Comparison of ENCODE assay signal across 11 cellular contexts in the genomic region with DNA sequence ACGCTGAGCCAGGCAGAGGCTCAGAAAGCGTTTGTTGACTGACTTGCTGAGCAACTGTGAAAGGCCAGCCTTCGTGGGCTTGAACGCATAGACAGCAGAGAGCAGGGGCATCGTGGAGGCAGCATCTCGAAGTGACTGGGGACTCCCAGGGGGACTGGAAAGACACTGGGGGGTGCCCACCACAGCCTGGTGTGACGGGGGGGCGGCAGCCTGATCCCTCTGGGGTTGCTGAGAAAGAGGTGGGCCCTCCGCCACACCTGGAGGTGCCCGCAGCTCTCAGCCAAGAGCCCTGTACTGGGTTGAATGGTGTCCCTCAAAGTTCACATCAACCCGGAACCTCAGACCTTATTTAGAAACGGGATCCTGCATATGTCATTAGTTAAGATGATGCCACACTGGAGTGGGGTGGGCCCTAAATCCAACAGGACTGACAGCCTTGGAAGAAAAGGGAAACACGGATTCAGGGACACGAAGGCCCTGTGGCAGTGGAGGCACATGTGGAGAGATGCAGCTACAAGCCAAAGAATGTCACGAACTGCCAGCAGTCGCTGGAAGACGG.
DNase-seq lines count a peak whose midpoint lies in the region; ATAC-seq, FAIRE-seq and TF ChIP-seq lines count a peak whose summit lies in the region.
"Had no signal": no experiment of that assay in that cellular context is flagged by ENCODE, and none has a peak within 500 bp of the region (broad histone marks: within the 10 kb centered on the region; RNA-seq: fewer than 3 reads in every experiment).

No MANE protein-coding gene starts in this region.

- no peak overlapping the region for H3K4ac ChIP-seq in H1 (replicated peaks; ENCODE audit: insufficient read length, low read depth, low read length)

- H4K20me1 ChIP-seq in H1 (replicated peaks in 1 of 2; ENCODE audit: control insufficient read depth in 1 of 2, insufficient read depth in 2 of 2, low read length in 2 of 2) (peaks cover 12 to 14% of the 10 kb centered on the region in 2 experiments), PC-9 (ENCODE audit: insufficient read depth) (peaks cover 70% of the 10 kb centered on the region)

- peaks cover 41% of the 10 kb centered on the region for H3K4me1 Mint-ChIP-seq in nephron
- H3K4me1 Mint-ChIP-seq in stimulated activated naive CD8-positive, alpha-beta T cell treated with anti-CD3 and anti-CD28 coated beads, Interleukin-15, amount 100 ng/mL, for 72 hours = no peaks in the 10 kb centered on the region

- no peaks in the 10 kb centered on the region for H3K23me2 ChIP-seq in H1 (ENCODE audit: low read depth, low read length)

- H3K79me1 ChIP-seq in H1 (ENCODE audit: low read depth, low read length) = no peaks in the 10 kb centered on the region; the same call in 1 of the 2 replicates

- CTCF ChIA-PET in H1 (lab: Charles Lee; ENCODE audit: partially characterized antibody) (interaction anchor here (0.8 to 3.5 kb wide), 12 partner anchors 9 to 348 kb away, joined by 3 to 11 read pairs (median 3); no protein-coding TSS in a partner anchor), PC-9 (lab: Charles Lee) (no interaction called here)

- H3K23ac ChIP-seq in H1 (ENCODE audit: insufficient read length) = no peak overlapping the region

- H3K9me3 Mint-ChIP-seq in nephron = no peaks in the 10 kb centered on the region
- no peaks in the 10 kb centered on the region for H3K9me3 Mint-ChIP-seq in stimulated activated naive CD8-positive, alpha-beta T cell treated with anti-CD3 and anti-CD28 coated beads, Interleukin-15, amount 100 ng/mL, for 72 hours
- H3K9me3 Mint-ChIP-seq: activated B cell treated with CpG ODN at 0.5 μM for 24 hours had no signal

- H2BK120ac ChIP-seq in H1 (replicated peaks; ENCODE audit: low read depth, low read length) = no peak overlapping the region

- H2AK5ac ChIP-seq in H1 (ENCODE audit: low read depth, low read length) = no peak overlapping the region

- no peak overlapping the region for H2BK20ac ChIP-seq in H1 (ENCODE audit: low read length)

- no TSS peak for BruUV-seq in PC-9 (replicated peaks; lab: Mats Ljungman, UMichigan)

- FAIRE-seq in H1 (lab: Jason Lieb, UNC) = no peak
- FAIRE-seq: D721Med had no signal

- H3K56ac ChIP-seq in H1 (replicated peaks; ENCODE audit: insufficient read length, low read depth, low read length) = no peak overlapping the region

- no peak for TF ChIP-seq RAD21 in H1 (IDR thresholded peaks at IDR 0.05 in 1 of 2, conservative IDR thresholded peaks at IDR 0.05 in 1 of 2; ENCODE audit: low read depth in 2 of 2, low read length in 2 of 2)

- H3K14ac ChIP-seq in H1 (ENCODE audit: insufficient read length) = no peak overlapping the region

- H3F3A ChIP-seq in PC-9 (ENCODE audit: insufficient read depth, low read depth) = peaks cover 59% of the 10 kb centered on the region; the same call in 1 of the 2 replicates

- TF ChIP-seq CTCF in RWPE2 (IDR thresholded peaks at IDR 0.05; ENCODE audit: poor library complexity, severe bottlenecking) (no peak), H1 (IDR thresholded peaks at IDR 0.05; ENCODE audit: control extremely low read depth in 1 of 3, insufficient read depth in 1 of 3, low read depth in 1 of 3, low read length in 3 of 3) (no peak), nephron (IDR thresholded peaks at IDR 0.05; ENCODE audit: unreplicated experiment in 3 of 3) (no peak), tibial artery (IDR thresholded peaks at IDR 0.05) (no peak), PC-9 (conservative IDR thresholded peaks at IDR 0.05) (no peak)

- H4K8ac ChIP-seq in H1 (ENCODE audit: extremely low read depth, insufficient read depth, low read length) = peak overlapping the region; percentile 19; the same call in 1 of the 2 replicates

- no peak overlapping the region for H3K9ac ChIP-seq in H1 (replicated peaks in 1 of 4; ENCODE audit: extremely low read depth in 1 of 4, low read depth in 3 of 4, low read length in 3 of 4)

- H2AFZ ChIP-seq in H1 (ENCODE audit: low read length) = no peak overlapping the region
- no peak overlapping the region for H2AFZ ChIP-seq in PC-9

- no peaks in the 10 kb centered on the region for H3K9me3 ChIP-seq in RWPE2 (ENCODE audit: severe bottlenecking)
- no peaks in the 10 kb centered on the region for H3K9me3 ChIP-seq in H1 (ENCODE audit: insufficient read depth in 2 of 2, low read depth in 1 of 2, low read length in 1 of 2)
- H3K9me3 ChIP-seq in tibial artery = no peaks in the 10 kb centered on the region
- no peaks in the 10 kb centered on the region for H3K9me3 ChIP-seq in PC-9 (ENCODE audit: insufficient read depth, low read depth)

- H3K4me2 ChIP-seq in H1 (ENCODE audit: insufficient read depth in 1 of 2, low read depth in 2 of 2, low read length in 2 of 2) (no peak overlapping the region), PC-9 (no peak overlapping the region)

- H3K36me3 ChIP-seq in RWPE2 (ENCODE audit: low read depth) (peaks cover 98% of the 10 kb centered on the region), H1 (ENCODE audit: control insufficient read depth in 2 of 4, insufficient read depth in 4 of 4, low read length in 3 of 4) (peaks cover 3 to 9% (median 4%) of the 10 kb centered on the region in 4 experiments; a peak in 5 of 8 replicates), tibial artery (peaks cover 16 to 74% (median 60%) of the 10 kb centered on the region in 3 donors), PC-9 (ENCODE audit: low read depth) (peaks cover 43% of the 10 kb centered on the region)

- DNase-seq in RWPE2 (ENCODE audit: low spot score) (no peak), H1 (ENCODE audit: low read depth in 1 of 2, low spot score in 2 of 2) (no peak), tibial artery (no peak), PC-9 (no peak), NCI-H526 (lab: John Stamatoyannopoulos, UW) (no peak)
- DNase-seq in stimulated activated naive CD8-positive, alpha-beta T cell treated with anti-CD3 and anti-CD28 coated beads, Interleukin-15, amount 100 ng/mL, for 72 hours = no peak
- DNase-seq: activated B cell treated with CpG ODN at 0.5 μM for 24 hours, NCI-H2171 treated with DMSO at 0.1 percent for 48 hours had no signal

- H3K4me1 ChIP-seq in RWPE2 (ENCODE audit: insufficient read depth, poor library complexity, severe bottlenecking) (peaks cover 35% of the 10 kb centered on the region), H1 (replicated peaks in 1 of 4; ENCODE audit: control insufficient read depth in 3 of 4, insufficient read depth in 4 of 4, low read length in 3 of 4) (no peaks in the 10 kb centered on the region), tibial artery (peaks cover 17 to 51% (median 46%) of the 10 kb centered on the region in 4 donors), PC-9 (replicated peaks; ENCODE audit: insufficient read depth) (peaks cover 35% of the 10 kb centered on the region)

- H3K79me2 ChIP-seq in H1 (ENCODE audit: control insufficient read depth in 1 of 2, insufficient read depth in 2 of 2, low read length in 2 of 2) (no peaks in the 10 kb centered on the region), PC-9 (ENCODE audit: low read depth) (peaks cover 79% of the 10 kb centered on the region)

- H4K91ac ChIP-seq in H1 (replicated peaks; ENCODE audit: insufficient read length, low read length) = no peak overlapping the region

- no peaks in the 10 kb centered on the region for H3K9me2 ChIP-seq in PC-9 (ENCODE audit: insufficient read depth)

- H3K27ac ChIP-seq in RWPE2 (ENCODE audit: poor library complexity, severe bottlenecking) (peak overlapping the region; percentile 99), H1 (ENCODE audit: low read depth, low read length) (no peak overlapping the region), tibial artery (peak overlapping the region; percentile 77 to 86), PC-9 (no peak overlapping the region)

- H3K4me3 ChIP-seq in RWPE2 (ENCODE audit: severe bottlenecking) = no peak overlapping the region
- H3K4me3 ChIP-seq in H1 (ENCODE audit: extremely low read depth in 1 of 4, insufficient read depth in 2 of 4, low read depth in 3 of 4, low read length in 4 of 4) = no peak overlapping the region
- no peak overlapping the region for H3K4me3 ChIP-seq in tibial artery
- H3K4me3 ChIP-seq in PC-9 = no peak overlapping the region

- intact Hi-C loops in tibial artery (cut with DNase I; ENCODE audit: low total_unique reads) = no loop called here
- intact Hi-C loops in PC-9 (cut with micrococcal nuclease; ENCODE audit: unreplicated experiment) = no loop called here

- ATAC-seq in RWPE2 (ENCODE audit: low read depth) = no peak
- ATAC-seq in esophagus mucosa = no peak
- no peak for ATAC-seq in stimulated activated naive CD8-positive, alpha-beta T cell treated with anti-CD3 and anti-CD28 coated beads, Interleukin-15, amount 100 ng/mL, for 72 hours

- TF ChIP-seq POLR2A in H1 (IDR thresholded peaks at IDR 0.05; ENCODE audit: control extremely low read depth in 1 of 2, low read depth in 2 of 2, low read length in 2 of 2) = no peak

- H2BK12ac ChIP-seq in H1 (ENCODE audit: low read depth, low read length) = no peak overlapping the region

- no peak overlapping the region for H4K5ac ChIP-seq in H1 (ENCODE audit: insufficient read length, low read depth, low read length)

- WGBS in H1 (ENCODE audit: extremely low coverage in 1 of 2, insufficient coverage in 1 of 2, insufficient read length in 1 of 2, insufficient replicate concordance in 2 of 2, low coverage in 1 of 2, low lambda C conversion rate in 2 of 2, missing lambda C conversion rate in 1 of 2), 2 experiments = 93% methylated on average over 17 of the region's 17 CpGs; no CpG with 5 or more reads in 1 of the 2 experiments

- H3K18ac ChIP-seq in H1 (ENCODE audit: extremely low read depth, low read length) = no peak overlapping the region

- peaks cover 46% of the 10 kb centered on the region for H3K36me3 Mint-ChIP-seq in nephron (ENCODE audit: low read depth)

- POLR2A ChIA-PET in H1 (lab: Charles Lee; ENCODE audit: partially characterized antibody) (interaction anchor here (2.5 kb wide), 1 partner anchor 14 kb away, joined by 9 read pairs; no protein-coding TSS in a partner anchor), PC-9 (lab: Charles Lee; ENCODE audit: unreplicated experiment) (interaction anchor here (0.5 kb wide), 1 partner anchor 10 kb away, joined by 4 read pairs; no protein-coding TSS in a partner anchor)

- TF ChIP-seq EP300 in H1 (IDR thresholded peaks at IDR 0.05; ENCODE audit: borderline replicate concordance in 1 of 2, low read depth in 2 of 2, low read length in 2 of 2) = no peak

- H3K27ac Mint-ChIP-seq in nephron = peak overlapping the region; percentile 73 to 94 (median 88)
- H3K27ac Mint-ChIP-seq in stimulated activated naive CD8-positive, alpha-beta T cell treated with anti-CD3 and anti-CD28 coated beads, Interleukin-15, amount 100 ng/mL, for 72 hours = peak overlapping the region in 1 of 2 donors; percentile 15
- H3K27ac Mint-ChIP-seq: activated B cell treated with CpG ODN at 0.5 μM for 24 hours had no signal

- no peak overlapping the region for H2BK5ac ChIP-seq in H1 (ENCODE audit: low read depth, low read length)

- H3K4me3 Mint-ChIP-seq in nephron = no peak overlapping the region
- H3K4me3 Mint-ChIP-seq in stimulated activated naive CD8-positive, alpha-beta T cell treated with anti-CD3 and anti-CD28 coated beads, Interleukin-15, amount 100 ng/mL, for 72 hours = no peak overlapping the region
- H3K4me3 Mint-ChIP-seq: activated B cell treated with CpG ODN at 0.5 μM for 24 hours had no signal

- H3K27me3 ChIP-seq in RWPE2 (ENCODE audit: insufficient read depth, poor library complexity, severe bottlenecking) (no peaks in the 10 kb centered on the region), H1 (replicated peaks in 1 of 4; ENCODE audit: control insufficient read depth in 3 of 4, extremely low read depth in 1 of 4, insufficient read depth in 3 of 4, low read length in 3 of 4) (no peaks in the 10 kb centered on the region), tibial artery (no peaks in the 10 kb centered on the region), PC-9 (ENCODE audit: insufficient read depth, low read depth) (no peaks in the 10 kb centered on the region)

- no peak overlapping the region for H2BK15ac ChIP-seq in H1 (ENCODE audit: low read length)

- peaks cover 3% of the 10 kb centered on the region for H3K27me3 Mint-ChIP-seq in nephron (ENCODE audit: low read depth)
- H3K27me3 Mint-ChIP-seq in stimulated activated naive CD8-positive, alpha-beta T cell treated with anti-CD3 and anti-CD28 coated beads, Interleukin-15, amount 100 ng/mL, for 72 hours = no peaks in the 10 kb centered on the region
- H3K27me3 Mint-ChIP-seq: activated B cell treated with CpG ODN at 0.5 μM for 24 hours had no signal

Comparison
In these comparisons a context has a peak if more than half of its experiments do, and no peak if none do; other contexts are left out.
1. H3K27ac ChIP-seq: peak in RWPE2 (single experiment) and tibial artery (2 of 2); none in H1 (single experiment) and PC-9 (single experiment).